ENCODE assay signal across 8 cellular contexts in genomic region chr17:30824356-30825145, GRCh38. TPM values are rescaled to one million over a fixed set of nuclear protein-coding genes. Genes with fewer than 3 reads are reported as not detected.
A peak's percentile ranks its signal among the peaks of the same experiment; 100 is the strongest.
DNase-seq lines count a peak whose midpoint lies in the region; ATAC-seq, FAIRE-seq and TF ChIP-seq lines count a peak whose summit lies in the region.

CRLF3 (minus strand) TSS chr17:30824692; CDS start chr17:30824651, 41 bp downstream.

- peak within 1 kb of the TSS; percentile 86 for H3K27ac ChIP-seq in upper lobe of right lung

- ATAC-seq in HG02852 (IDR thresholded peaks at IDR 0.05; ENCODE audit: unreplicated experiment) (peak; percentile 87), left cardiac atrium (peak; percentile 99), upper lobe of right lung (peak; percentile 99)

- no peaks in the 10 kb centered on the region for H3K36me3 ChIP-seq in upper lobe of right lung

- FAIRE-seq in GM12892 (lab: Jason Lieb, UNC), result peak; percentile 99

- no peaks in the 10 kb centered on the region for H3K36me3 Mint-ChIP-seq in progenitor cell of endocrine pancreas (ENCODE audit: insufficient read depth)

- H3K4me1 Mint-ChIP-seq in progenitor cell of endocrine pancreas (ENCODE audit: low read depth), result peaks cover 16% of the 10 kb centered on the region

- intact Hi-C loops in left cardiac atrium (cut with DNase I), result no loop called here
- intact Hi-C loops in upper lobe of right lung (cut with DNase I), result no loop called here

- peak within 1 kb of the TSS; percentile 95 for H3K4me3 Mint-ChIP-seq in progenitor cell of endocrine pancreas (ENCODE audit: low read depth)

- H3K4me1 ChIP-seq in upper lobe of right lung, result peaks cover 40% of the 10 kb centered on the region

- peak within 1 kb of the TSS; percentile 94 for H3K27ac Mint-ChIP-seq in progenitor cell of endocrine pancreas

- no peaks in the 10 kb centered on the region for H3K27me3 ChIP-seq in upper lobe of right lung

- peak; percentile 95 for DNase-seq in GM12892 (ENCODE audit: insufficient read length)
- DNase-seq in NCI-H146 (lab: John Stamatoyannopoulos, UW), result peak; percentile 91
- peak; percentile 78 to 92 (median 84) for DNase-seq in T-helper 1 cell
- DNase-seq in amniotic epithelial cell (ENCODE audit: low read depth), result peak; percentile 84
- peak; percentile 91 for DNase-seq in left cardiac atrium
- DNase-seq in progenitor cell of endocrine pancreas (ENCODE audit: low spot score, unreplicated experiment), result peak; percentile 87
- peak; percentile 96 for DNase-seq in upper lobe of right lung

- H3K9me3 Mint-ChIP-seq in progenitor cell of endocrine pancreas (ENCODE audit: low read depth), result no peaks in the 10 kb centered on the region

- H3K27me3 Mint-ChIP-seq in progenitor cell of endocrine pancreas, result no peaks in the 10 kb centered on the region

- peak; percentile 88 for TF ChIP-seq POLR2A in GM12892 (IDR thresholded peaks at IDR 0.05; ENCODE audit: low read depth, low read length)

- H3K4me3 ChIP-seq in upper lobe of right lung, result peak within 1 kb of the TSS; percentile 85

- H3K9me3 ChIP-seq in upper lobe of right lung, result no peaks in the 10 kb centered on the region

- TF ChIP-seq CTCF in progenitor cell of endocrine pancreas (IDR thresholded peaks at IDR 0.05; ENCODE audit: unreplicated experiment) (peak; percentile 63), upper lobe of right lung (IDR thresholded peaks at IDR 0.05) (peak; percentile 57)

RNA-seq across cellular contexts. Expression of gene CRLF3, which starts in this region (rescaled TPM):
- polyA plus RNA-seq in GM12892 (2012; ENCODE audit: missing spikeins), result 21.1 TPM
- total RNA-seq in left cardiac atrium, result 1 to 10 TPM; 6.3 to 7.4 TPM
- total RNA-seq in progenitor cell of endocrine pancreas, result 11.3 and 13.5 TPM in 2 replicates
- total RNA-seq in upper lobe of right lung, result 20.1 TPM

Comparison
In these comparisons a context has a peak if more than half of its experiments do, and no peak if none do; other contexts are left out.
1. Peak in every context shown above with its lines: DNase-seq, ATAC-seq, H3K4me3 ChIP-seq and H3K27ac ChIP-seq.